In genomic region chr12:19402743-19403400, GRCh38 we compare ENCODE assay signal across 8 cellular contexts. TPM values are rescaled to one million over a fixed set of nuclear protein-coding genes. Genes with fewer than 3 reads are reported as not detected.
DNase-seq lines count a peak whose midpoint lies in the region; ATAC-seq and TF ChIP-seq lines count a peak whose summit lies in the region.

No MANE protein-coding gene starts in this region.

- intact Hi-C loops in sciatic nerve (cut with DNase I) = no loop called here

- WGBS in SK-N-SH (ENCODE audit: low lambda C conversion rate) = 50% methylated on average over 2 of the region's 4 CpGs

- no peaks in the 10 kb centered on the region for H3K36me3 ChIP-seq in SK-N-SH (replicated peaks in 1 of 2; ENCODE audit: control insufficient read depth in 1 of 2, insufficient read depth in 2 of 2, low read length in 1 of 2)
- no peaks in the 10 kb centered on the region for H3K36me3 ChIP-seq in cardiac muscle cell

- no peak overlapping the region for H3K9ac ChIP-seq in SK-N-SH

- ATAC-seq in sciatic nerve (peak; percentile 30), HG03097 (IDR thresholded peaks at IDR 0.05; ENCODE audit: low FRiP score, unreplicated experiment) (no peak), HG03095 (IDR thresholded peaks at IDR 0.05; ENCODE audit: unreplicated experiment) (no peak)

- H3K27me3 ChIP-seq in SK-N-SH (ENCODE audit: insufficient read depth) = no peaks in the 10 kb centered on the region
- H3K27me3 ChIP-seq in cardiac muscle cell = no peaks in the 10 kb centered on the region

- DNase-seq in HK-2 (ENCODE audit: unreplicated experiment) = peak; percentile 6
- no peak for DNase-seq in SK-N-SH
- peak; percentile 23 to 83 for DNase-seq in cardiac muscle cell (ENCODE audit: low read depth in 1 of 2, low spot score in 1 of 2)
- no peak for DNase-seq in sciatic nerve (ENCODE audit: low spot score)
- DNase-seq in activated naive CD4-positive, alpha-beta T cell (lab: John Stamatoyannopoulos, UW) = no peak
- DNase-seq in SK-N-DZ (ENCODE audit: low spot score) = no peak

- TF ChIP-seq EP300 in SK-N-SH (IDR thresholded peaks at IDR 0.05; ENCODE audit: borderline replicate concordance in 1 of 2, low read depth in 1 of 2, low read length in 1 of 2) = no peak

- no peak overlapping the region for H3K4me2 ChIP-seq in SK-N-SH

- H3F3A ChIP-seq in SK-N-SH (replicated peaks; ENCODE audit: insufficient read depth) = no peaks in the 10 kb centered on the region

- no peaks in the 10 kb centered on the region for H4K20me1 ChIP-seq in SK-N-SH (ENCODE audit: insufficient read depth)

- H3K9me3 ChIP-seq in SK-N-SH (no peaks in the 10 kb centered on the region), cardiac muscle cell (ENCODE audit: low read depth) (no peaks in the 10 kb centered on the region)

- no peak overlapping the region for H3K27ac ChIP-seq in SK-N-SH (ENCODE audit: low read depth in 2 of 2, low read length in 1 of 2)
- no peak overlapping the region for H3K27ac ChIP-seq in cardiac muscle cell

- no peak overlapping the region for H2AFZ ChIP-seq in SK-N-SH (ENCODE audit: low read depth)

- POLR2A ChIA-PET in SK-N-SH (lab: Yijun Ruan, JAX) = no interaction called here

- no peaks in the 10 kb centered on the region for H3K79me2 ChIP-seq in SK-N-SH (ENCODE audit: insufficient read depth)

- H3K4me1 ChIP-seq in SK-N-SH (ENCODE audit: control insufficient read depth in 1 of 2, insufficient read depth in 2 of 2, low read depth in 1 of 2, low read length in 1 of 2) (peaks cover 0 to 6% of the 10 kb centered on the region in 2 experiments; a peak in 1 of 4 replicates), cardiac muscle cell (ENCODE audit: low read depth) (no peaks in the 10 kb centered on the region)

- CTCF ChIA-PET in SK-N-SH (lab: Yijun Ruan, JAX) = interaction anchor here (0.7 kb wide), 1 partner anchor 1085 kb away, joined by 3 read pairs; no protein-coding TSS in a partner anchor

- TF ChIP-seq CTCF in SK-N-SH (IDR thresholded peaks at IDR 0.05) (no peak), cardiac muscle cell (IDR thresholded peaks at IDR 0.05; ENCODE audit: low read depth, low read length) (no peak)

- no peak for TF ChIP-seq RAD21 in SK-N-SH (IDR thresholded peaks at IDR 0.05; ENCODE audit: low read length)

- H3K4me3 ChIP-seq in SK-N-SH (ENCODE audit: low read depth in 2 of 2, low read length in 1 of 2) (no peak overlapping the region), cardiac muscle cell (no peak overlapping the region)

- no peaks in the 10 kb centered on the region for H3K9me2 ChIP-seq in SK-N-SH

TF ChIP-seq in SK-N-SH, 30 proteins besides CTCF, POLR2A, EP300 and RAD21:
- TF ChIP-seq TCF12 (IDR thresholded peaks at IDR 0.05) (peak; percentile 61), YY1 (IDR thresholded peaks at IDR 0.05; ENCODE audit: low read depth) (no peak), PBX3 (IDR thresholded peaks at IDR 0.05) (peak; percentile 42), NFIC (IDR thresholded peaks at IDR 0.05; ENCODE audit: borderline replicate concordance) (peak; percentile 82)

RNA-seq across cellular contexts. Expression of gene AEBP2, which starts 36.4 kb away (rescaled TPM):
- polyA plus RNA-seq in SK-N-SH (2012; rRNA removed) = 10.4 and 17.2 TPM in 2 replicates
- polyA plus RNA-seq in SK-N-SH (2012; cell fraction: cytosol; rRNA removed) = 21.0 and 23.2 TPM in 2 replicates
- 7.9 and 12.2 TPM in 2 replicates for polyA plus RNA-seq in SK-N-SH (2012; cell fraction: nucleus; rRNA removed)
- 21.0 and 23.0 TPM in 2 replicates for total RNA-seq in cardiac muscle cell
- 13.6 and 20.7 TPM in 2 replicates for polyA plus RNA-seq in cardiac muscle cell
- 57.7 TPM for total RNA-seq in sciatic nerve
- polyA plus RNA-seq in SK-N-DZ (2014; cell fraction: cytosol; rRNA removed) = 9.2 and 12.4 TPM in 2 replicates
- 9.4 and 13.5 TPM in 2 replicates for polyA plus RNA-seq in SK-N-DZ (2014; cell fraction: nucleus; rRNA removed)

Comparison
In these comparisons a context has a peak if more than half of its experiments do, and no peak if none do; other contexts are left out.
1. DNase-seq: peak in HK-2 (single experiment) and cardiac muscle cell (2 of 2); none in SK-N-SH (single experiment), sciatic nerve (single experiment), activated naive CD4-positive, alpha-beta T cell (0 of 4) and SK-N-DZ (single experiment).